In the genomic region with DNA sequence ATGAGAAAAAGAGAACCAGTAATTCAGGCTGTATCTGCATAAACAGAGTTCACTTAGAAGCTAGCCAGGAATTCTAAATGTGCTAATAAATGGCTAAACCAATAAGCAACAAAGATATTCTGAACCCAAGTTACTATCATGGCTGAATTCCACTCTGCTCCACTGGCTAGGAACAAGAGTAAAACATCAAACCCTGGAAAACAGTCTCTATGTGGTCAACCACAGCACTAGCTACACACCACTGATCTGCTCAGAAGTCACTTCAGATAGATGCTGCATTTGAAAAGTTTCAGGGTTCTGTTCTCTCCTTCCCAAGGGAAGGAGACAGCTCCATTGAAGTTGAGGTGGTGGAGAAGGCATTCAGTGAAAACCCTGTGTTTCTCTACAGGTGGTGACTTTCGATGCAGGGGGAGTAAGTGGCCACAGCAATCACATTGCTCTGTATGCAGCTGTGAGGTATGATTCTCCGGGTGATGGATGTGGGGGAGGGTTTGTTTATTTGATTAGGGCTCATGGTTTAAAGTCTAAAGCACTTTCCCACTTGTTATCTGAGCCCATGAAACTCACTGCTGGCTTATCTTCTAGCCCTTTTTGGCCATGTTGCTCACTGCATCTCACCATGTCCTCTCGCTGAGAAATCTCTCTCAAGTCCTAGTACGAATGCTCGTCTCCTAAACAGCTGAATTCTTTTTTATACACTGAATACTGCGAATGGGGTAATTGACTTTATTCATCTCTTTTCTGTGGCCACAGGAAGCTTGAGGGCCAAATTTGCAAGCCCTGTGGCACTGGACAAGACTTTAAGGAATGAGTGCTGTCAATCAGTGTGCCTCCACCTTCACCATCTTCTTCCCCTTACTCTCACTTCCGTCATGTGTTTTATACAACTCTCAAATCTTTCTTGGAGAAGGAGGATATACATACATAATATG, we compare ENCODE assay signal across 12 cellular contexts. TPM values are rescaled to one million over a fixed set of nuclear protein-coding genes. Genes with fewer than 3 reads are reported as not detected.
DNase-seq lines count a peak whose midpoint lies in the region; ATAC-seq, FAIRE-seq and TF ChIP-seq lines count a peak whose summit lies in the region.
"Had no signal": no experiment of that assay in that cellular context is flagged by ENCODE, and none has a peak within 500 bp of the region (broad histone marks: within the 10 kb centered on the region; RNA-seq: fewer than 3 reads in every experiment).

No MANE protein-coding gene starts in this region.

- peak; percentile 97 for ATAC-seq in HepG2
- ATAC-seq: left lung had no signal

- peaks cover 0 to 11% of the 10 kb centered on the region in 2 experiments; a peak in 2 of 5 replicates for H3K36me3 ChIP-seq in HepG2 (replicated peaks in 1 of 2; ENCODE audit: control insufficient read depth in 1 of 2, insufficient read depth in 2 of 2, low read length in 2 of 2)
- no peaks in the 10 kb centered on the region for H3K36me3 ChIP-seq in CD8-positive, alpha-beta memory T cell (ENCODE audit: insufficient read depth, low read length)

- peak; percentile 44 to 55; a peak in 2 of 4 replicates for TF ChIP-seq POLR2A in HepG2 (IDR thresholded peaks at IDR 0.05; ENCODE audit: insufficient read depth in 1 of 2, low read depth in 2 of 2, low read length in 2 of 2)

- in situ Hi-C loops in ACHN (cut with HindIII; ENCODE audit: low pct_ligation_motif_present, low pct_unique_long_range_greater_than_20kb, low sequenced_read_pairs) (no loop called here), HepG2 (cut with HindIII; ENCODE audit: extremely low pct_ligation_motif_present, low pct_unique_long_range_greater_than_20kb) (no loop called here)

- H3K27ac Mint-ChIP-seq in CD8-positive, alpha-beta memory T cell, result no peak overlapping the region

- intact Hi-C loops in HepG2 (cut with micrococcal nuclease; ENCODE audit: unreplicated experiment), result loop anchor here (5.0 kb wide), 1 partner anchor 39 kb away; a partner anchor contains a TSS

- peak; percentile 96 for FAIRE-seq in HepG2 (lab: Jason Lieb, UNC)

- CTCF ChIA-PET in HEK293T (lab: Yijun Ruan, JAX) (interaction anchor here (0.6 to 1.5 kb wide), 4 partner anchors 26 to 100 kb away, joined by 3 to 6 read pairs (median 3); no protein-coding TSS in a partner anchor), HepG2 (lab: Yijun Ruan, JAX; ENCODE audit: low intra/inter-chr PET ratio, low total read pairs) (no interaction called here)
- CTCF ChIA-PET in CD8-positive, alpha-beta memory T cell (lab: Charles Lee), result no interaction called here

- H3K36me3 Mint-ChIP-seq in CD8-positive, alpha-beta memory T cell, result peaks cover 0 to 46% (median 12%) of the 10 kb centered on the region in 3 donors

- peaks cover 55% of the 10 kb centered on the region for H3K4me1 ChIP-seq in HepG2 (ENCODE audit: insufficient read depth, low read length)
- peaks cover 5% of the 10 kb centered on the region for H3K4me1 ChIP-seq in CD8-positive, alpha-beta memory T cell (ENCODE audit: insufficient read depth, low read length)
- H3K4me1 ChIP-seq: left lung had no signal

- H3K4me2 ChIP-seq in HepG2 (ENCODE audit: low read depth, low read length), result peak overlapping the region; percentile 66

- no peaks in the 10 kb centered on the region for H3K79me2 ChIP-seq in HepG2 (ENCODE audit: insufficient read depth, low read length)

- H3K4me3 ChIP-seq in HepG2 (replicated peaks in 1 of 3; ENCODE audit: insufficient read depth in 1 of 3, low read depth in 2 of 3, low read length in 3 of 3), result peak overlapping the region in 2 of 3 experiments; percentile 1 to 35; a peak in 2 of 6 replicates
- H3K4me3 ChIP-seq in CD8-positive, alpha-beta memory T cell (ENCODE audit: low read length), result no peak overlapping the region
- H3K4me3 ChIP-seq: left lung had no signal

- no peaks in the 10 kb centered on the region for H3K27me3 Mint-ChIP-seq in CD8-positive, alpha-beta memory T cell
- H3K27me3 Mint-ChIP-seq: naive B cell had no signal

- no peaks in the 10 kb centered on the region for H3K9me3 ChIP-seq in HepG2 (ENCODE audit: low read length)
- H3K9me3 ChIP-seq in CD8-positive, alpha-beta memory T cell (ENCODE audit: low read length), result no peaks in the 10 kb centered on the region
- H3K9me3 ChIP-seq: left lung had no signal

- H4K20me1 ChIP-seq in HepG2 (ENCODE audit: insufficient read depth, low read length), result no peaks in the 10 kb centered on the region

- 0 out of 2 replicates have a peak, but pooled peaks have one; percentile 41 for TF ChIP-seq RAD21 in HepG2 (CRISPR knock-in tag; IDR thresholded peaks at IDR 0.05)

- H3K4me3 Mint-ChIP-seq in CD8-positive, alpha-beta memory T cell, result peak overlapping the region in 2 of 7 donors; percentile 45 to 54
- H3K4me3 Mint-ChIP-seq: naive B cell had no signal

- H3K9me3 Mint-ChIP-seq in CD8-positive, alpha-beta memory T cell, result no peaks in the 10 kb centered on the region
- H3K9me3 Mint-ChIP-seq: naive B cell had no signal

- peak overlapping the region; percentile 97 for H3K27ac ChIP-seq in HepG2 (ENCODE audit: extremely low read length, insufficient read depth, low read length)
- no peak overlapping the region for H3K27ac ChIP-seq in CD8-positive, alpha-beta memory T cell (ENCODE audit: low read depth, low read length)
- H3K27ac ChIP-seq: left lung had no signal

- peak in 1 of 2 experiments; percentile 76; a peak in 3 of 4 replicates for TF ChIP-seq EP300 in HepG2 (IDR thresholded peaks at IDR 0.05; ENCODE audit: low read depth in 2 of 2, low read length in 2 of 2)
- peak; percentile 68; the same call in 1 of the 2 replicates for TF ChIP-seq EP300 in HepG2 (CRISPR knock-in tag; IDR thresholded peaks at IDR 0.05; ENCODE audit: borderline replicate concordance)

- H3K27me3 ChIP-seq in HepG2 (ENCODE audit: control insufficient read depth in 1 of 2, insufficient read depth in 2 of 2, low read length in 2 of 2), result no peaks in the 10 kb centered on the region
- H3K27me3 ChIP-seq in CD8-positive, alpha-beta memory T cell (ENCODE audit: insufficient read depth, low read length, poor library complexity, severe bottlenecking), result no peaks in the 10 kb centered on the region
- H3K27me3 ChIP-seq: left lung had no signal

- H3K4me1 Mint-ChIP-seq in CD8-positive, alpha-beta memory T cell, result peaks cover 11 to 29% (median 27%) of the 10 kb centered on the region in 3 donors

- peak; percentile 79 for DNase-seq in ACHN
- DNase-seq in HEK293T (ENCODE audit: extremely low spot score), result peak; percentile 30
- peak; percentile 83 for DNase-seq in astrocyte of the hippocampus (ENCODE audit: low read depth, low spot score)
- DNase-seq in HepG2 (ENCODE audit: low spot score), result peak; percentile 94
- DNase-seq in activated CD4-positive, alpha-beta T cell treated with anti-CD3 and anti-CD28 coated beads for 4 hours, result no peak
- no peak for DNase-seq in Ammon's horn (ENCODE audit: low spot score)
- DNase-seq in CD8-positive, alpha-beta memory T cell, result no peak
- DNase-seq in mesenteric fat pad (ENCODE audit: low spot score), result no peak
- DNase-seq: anterior cingulate cortex, GOT3, left lung, naive B cell had no signal

- peak overlapping the region; percentile 68 for H2AFZ ChIP-seq in HepG2 (ENCODE audit: low read length)

- peak; percentile 11; the same call in 1 of the 2 replicates for TF ChIP-seq CTCF in HepG2 (CRISPR knock-in tag; IDR thresholded peaks at IDR 0.05)

- BruUV-seq in HepG2 (replicated peaks; lab: Mats Ljungman, UMichigan), result TSS peak; percentile 90

- POLR2A ChIA-PET in HEK293T (lab: Yijun Ruan, JAX) (interaction anchor here (0.7 to 1.4 kb wide), 5 partner anchors 16 to 163 kb away, joined by 3 to 8 read pairs (median 4); a partner anchor contains a TSS), HepG2 (lab: Yijun Ruan, JAX) (interaction anchor here (0.9 to 5.2 kb wide), 17 partner anchors 10 to 223 kb away, joined by 3 to 100 read pairs (median 8); a partner anchor contains a TSS)
- POLR2A ChIA-PET in CD8-positive, alpha-beta memory T cell (lab: Charles Lee), result no interaction called here

- H3K9ac ChIP-seq in HepG2 (ENCODE audit: insufficient read depth, low read depth, low read length), result peak overlapping the region; percentile 69

- WGBS in HepG2 (ENCODE audit: low lambda C conversion rate), result 12% methylated on average over 7 of the region's 7 CpGs

TF ChIP-seq in HepG2, 621 proteins besides CTCF, POLR2A, EP300 and RAD21 (continues in another document):
- TF ChIP-seq KLF6 (CRISPR knock-in tag; IDR thresholded peaks at IDR 0.05) (0 out of 2 replicates have a peak, but pooled peaks have one; percentile 45), PHF5A (CRISPR knock-in tag; IDR thresholded peaks at IDR 0.05; ENCODE audit: low read depth, unreplicated experiment) (peak; percentile 55), CBX1 (IDR thresholded peaks at IDR 0.05; ENCODE audit: low read depth) (no peak), NCOR1 (IDR thresholded peaks at IDR 0.05; ENCODE audit: borderline replicate concordance, low read length) (peak; percentile 83; the same call in 1 of the 2 replicates), AGO1 (IDR thresholded peaks at IDR 0.05; ENCODE audit: low read depth, low read length, poor library complexity, severe bottlenecking) (no peak), SUZ12 (IDR thresholded peaks at IDR 0.05; ENCODE audit: low read depth, low read length) (no peak)

RNA-seq across cellular contexts. Expression of a gene that starts 39.8 kb away (rescaled TPM):
- total RNA-seq in HepG2 (2016; rRNA removed; fragmentation: Illumina TruSeq; extraction: Trizol) (216 and 292 TPM in 2 replicates), mesenteric fat pad (26.1 TPM)
- 661 and 704 TPM in 2 replicates for total RNA-seq in HepG2 (2016; cell fraction: cytosol; rRNA removed; fragmentation: Illumina TruSeq; extraction: Trizol; ENCODE audit: low read depth)
- 238 and 290 TPM in 2 replicates for total RNA-seq in HepG2 (2016; cell fraction: insoluble cytoplasmic fraction; rRNA removed; fragmentation: Illumina TruSeq; extraction: Trizol)
- 633 and 641 TPM in 2 replicates for total RNA-seq in HepG2 (2016; cell fraction: membrane; rRNA removed; fragmentation: Illumina TruSeq; extraction: Trizol)
- total RNA-seq in HepG2 (2016; cell fraction: nucleus; rRNA removed; fragmentation: Illumina TruSeq; extraction: Trizol), result 133 and 151 TPM in 2 replicates
- polyA plus RNA-seq in HepG2 (2011; rRNA removed), result 159 and 193 TPM in 2 replicates
- polyA plus RNA-seq in HepG2 (2011; cell fraction: cytosol; rRNA removed), result 149 and 152 TPM in 2 replicates
- 166 and 206 TPM in 2 replicates for polyA plus RNA-seq in HepG2 (2011; cell fraction: nucleus; rRNA removed)
- 145 and 146 TPM in 2 replicates for polyA plus RNA-seq in HepG2 (2012)
- 677 and 732 TPM in 2 replicates for polyA plus RNA-seq in HepG2 (2016; cell fraction: cytosol; fragmentation: Illumina TruSeq; extraction: Trizol; ENCODE audit: low read depth)
- 223 and 226 TPM in 2 replicates for polyA plus RNA-seq in HepG2 (2016; cell fraction: insoluble cytoplasmic fraction; fragmentation: Illumina TruSeq; extraction: Trizol; ENCODE audit: low read depth)
- 572 and 580 TPM in 2 replicates for polyA plus RNA-seq in HepG2 (2016; cell fraction: membrane; fragmentation: Illumina TruSeq; extraction: Trizol; ENCODE audit: low read depth)
- polyA plus RNA-seq in HepG2 (2016; cell fraction: nucleus; fragmentation: Illumina TruSeq; extraction: Trizol; ENCODE audit: insufficient read depth, low read depth), result 273 and 282 TPM in 2 replicates
- 85.8 and 95.1 TPM in 2 replicates for polyA minus RNA-seq in HepG2 (2011; rRNA and poly(A)+ RNA removed; ENCODE audit: low replicate concordance)
- 30.3 and 32.7 TPM in 2 replicates for polyA minus RNA-seq in HepG2 (2011; cell fraction: cytosol; rRNA and poly(A)+ RNA removed)
- 68.9 and 72.5 TPM in 2 replicates for polyA minus RNA-seq in HepG2 (2011; cell fraction: nucleus; rRNA and poly(A)+ RNA removed)
- 10 to 100 TPM; 53.4 to 56.4 TPM for total RNA-seq in CD8-positive, alpha-beta memory T cell
- 18.2 TPM for polyA plus RNA-seq in CD8-positive, alpha-beta memory T cell

Comparison
In these comparisons a context has a peak if more than half of its experiments do, and no peak if none do; other contexts are left out.
1. DNase-seq: peak in ACHN (single experiment), HEK293T (single experiment), astrocyte of the hippocampus (single experiment) and HepG2 (single experiment); none in activated CD4-positive, alpha-beta T cell treated with anti-CD3 and anti-CD28 coated beads for 4 hours (0 of 2), Ammon's horn (single experiment), CD8-positive, alpha-beta memory T cell (0 of 5) and mesenteric fat pad (single experiment).